Comparison of ENCODE assay signal across 9 cellular contexts in genomic region chr15:49438970-49439631, GRCh38. TPM values are rescaled to one million over a fixed set of nuclear protein-coding genes. Genes with fewer than 3 reads are reported as not detected.
A peak's percentile ranks its signal among the peaks of the same experiment; 100 is the strongest.
DNase-seq lines count a peak whose midpoint lies in the region; ATAC-seq, FAIRE-seq and TF ChIP-seq lines count a peak whose summit lies in the region.
"Had no signal": no experiment of that assay in that cellular context is flagged by ENCODE, and none has a peak within 500 bp of the region (broad histone marks: within the 10 kb centered on the region; RNA-seq: fewer than 3 reads in every experiment).

No MANE protein-coding gene starts in this region.

- no peaks in the 10 kb centered on the region for H3K9me3 ChIP-seq in mesenchymal stem cell (ENCODE audit: control insufficient read depth, low read length)

- H2BK5ac ChIP-seq in mesenchymal stem cell (ENCODE audit: low read depth, low read length, poor library complexity, severe bottlenecking), result no peak overlapping the region

- H3K4me3 ChIP-seq in mesenchymal stem cell (ENCODE audit: insufficient read depth in 1 of 2, low read depth in 1 of 2, low read length in 2 of 2), result peak overlapping the region in 1 of 2 experiments; percentile 84

- peak overlapping the region; percentile 77 for H4K8ac ChIP-seq in mesenchymal stem cell (ENCODE audit: low read length)

- H3K4me1 ChIP-seq in mesenchymal stem cell (ENCODE audit: control insufficient read depth, insufficient read depth, low read depth, low read length), result no peaks in the 10 kb centered on the region

- peak overlapping the region; percentile 19 for H2BK120ac ChIP-seq in mesenchymal stem cell (ENCODE audit: low read depth, low read length)

- peak overlapping the region in 1 of 2 experiments; percentile 82 for H3K4ac ChIP-seq in mesenchymal stem cell (ENCODE audit: low read depth in 1 of 2, low read length in 2 of 2)

- H3K14ac ChIP-seq in mesenchymal stem cell (ENCODE audit: low read length in 2 of 2), result no peak overlapping the region

- no peak overlapping the region for H3K27ac ChIP-seq in mesenchymal stem cell (ENCODE audit: low read length, poor library complexity, severe bottlenecking)
- H3K27ac ChIP-seq: C4-2B had no signal

- no peak overlapping the region for H2BK12ac ChIP-seq in mesenchymal stem cell (ENCODE audit: low read length in 2 of 2)

- peak; percentile 88 for ATAC-seq in HG02759 (IDR thresholded peaks at IDR 0.05; ENCODE audit: unreplicated experiment)

- peak overlapping the region; percentile 34 to 54 for H3K18ac ChIP-seq in mesenchymal stem cell (ENCODE audit: low read depth in 1 of 2, low read length in 2 of 2)

- no peak overlapping the region for H3K4me2 ChIP-seq in mesenchymal stem cell (ENCODE audit: low read length, poor library complexity, severe bottlenecking)

- peak overlapping the region; percentile 1 for H2AFZ ChIP-seq in mesenchymal stem cell (ENCODE audit: low read depth, low read length)

- no peaks in the 10 kb centered on the region for H3K79me1 ChIP-seq in mesenchymal stem cell (replicated peaks; ENCODE audit: low read length, poor library complexity, severe bottlenecking)

- no peak for FAIRE-seq in RCC 7860 (lab: Jason Lieb, UNC)

- 49% methylated on average over 4 of the region's 6 CpGs for WGBS in mesenchymal stem cell

- TF ChIP-seq CTCF in GM10266 (IDR thresholded peaks at IDR 0.05; ENCODE audit: control insufficient read depth, insufficient read depth, low read depth, missing control alignments), result no peak

- no peak overlapping the region for H2BK15ac ChIP-seq in mesenchymal stem cell (ENCODE audit: low read depth, poor library complexity, severe bottlenecking)

- DNase-seq in GM10266 (ENCODE audit: extremely low spot score) (peak; percentile 5), SKM-1 treated with dmso at 0.1 percent for 144 hours (lab: John Stamatoyannopoulos, UW; ENCODE audit: unreplicated experiment) (peak; percentile 87), mesenchymal stem cell (no peak), putamen (ENCODE audit: low spot score) (no peak), EL (no peak), RCC 7860 (ENCODE audit: low spot score) (no peak), NCI-H1436 treated with DMSO at 0.1 percent for 48 hours (lab: John Stamatoyannopoulos, UW) (no peak)

- no peak overlapping the region for H3K23ac ChIP-seq in mesenchymal stem cell (ENCODE audit: low read length in 2 of 2)

- H3K9ac ChIP-seq in mesenchymal stem cell (ENCODE audit: low read length), result peak overlapping the region; percentile 100

- H4K91ac ChIP-seq in mesenchymal stem cell (ENCODE audit: low read length), result peak overlapping the region; percentile 39

- no peaks in the 10 kb centered on the region for H3K27me3 ChIP-seq in mesenchymal stem cell (ENCODE audit: control insufficient read depth in 1 of 2, insufficient read depth in 1 of 2, low read length in 2 of 2)

- H2AK5ac ChIP-seq in mesenchymal stem cell (ENCODE audit: low read length, severe bottlenecking), result no peak overlapping the region

- peaks cover 0 to 98% of the 10 kb centered on the region in 2 experiments for H3K36me3 ChIP-seq in mesenchymal stem cell (ENCODE audit: control insufficient read depth in 1 of 2, insufficient read depth in 2 of 2, low read depth in 1 of 2, low read length in 2 of 2)

RNA-seq across cellular contexts. Expression of gene FGF7, which starts 16.1 kb away (rescaled TPM):
- 30.7 TPM for polyA plus RNA-seq in mesenchymal stem cell (2013, experiment 1 of 2)
- 30.1 TPM for polyA plus RNA-seq in mesenchymal stem cell (2013, experiment 2 of 2)

Comparison
In these comparisons a context has a peak if more than half of its experiments do, and no peak if none do; other contexts are left out.
1. DNase-seq: peak in GM10266 (single experiment) and SKM-1 treated with dmso at 0.1 percent for 144 hours (single experiment); none in mesenchymal stem cell (single experiment), putamen (single experiment), EL (single experiment), RCC 7860 (single experiment) and NCI-H1436 treated with DMSO at 0.1 percent for 48 hours (single experiment).